15 cellular contexts compared by ENCODE assay signal in genomic region chr14:56488306-56488705, GRCh38.
"Had no signal": no experiment of that assay in that cellular context is flagged by ENCODE, and none has a peak within 500 bp of the region (broad histone marks: within the 10 kb centered on the region; RNA-seq: fewer than 3 reads in every experiment).

No MANE protein-coding gene starts in this region.

- H3K36me3 Mint-ChIP-seq: naive thymus-derived CD8-positive, alpha-beta T cell had no signal

- H3K36me3 ChIP-seq: esophagus squamous epithelium, neutrophil, sigmoid colon had no signal

- H3K27ac ChIP-seq: dorsolateral prefrontal cortex, esophagus squamous epithelium, hepatocyte, neutrophil, sigmoid colon, skin epidermis had no signal

- H2AFZ ChIP-seq: hepatocyte had no signal

- H3K4me3 Mint-ChIP-seq: naive thymus-derived CD8-positive, alpha-beta T cell had no signal

- ATAC-seq: mucosa of descending colon; naive thymus-derived CD8-positive, alpha-beta T cell had no signal

- H3K4me3 ChIP-seq: dorsolateral prefrontal cortex, esophagus squamous epithelium, hepatocyte, mucosa of descending colon, sigmoid colon, skin epidermis had no signal

- H3K27ac Mint-ChIP-seq: naive thymus-derived CD8-positive, alpha-beta T cell had no signal

- H3K79me2 ChIP-seq: hepatocyte had no signal

- H3K27me3 ChIP-seq: dorsolateral prefrontal cortex, hepatocyte, neutrophil, sigmoid colon had no signal

- DNase-seq: cortex of kidney; dorsolateral prefrontal cortex; effector CD8-positive, alpha-beta T cell; esophagus squamous epithelium; head of caudate nucleus; mucosa of descending colon; naive thymus-derived CD8-positive, alpha-beta T cell; posterior cingulate gyrus; sigmoid colon; stimulated activated CD4-positive, alpha-beta T cell treated with anti-CD3 and anti-CD28 coated beads, Interleukin-2, amount 100 ng/mL, for 24 hours; stimulated activated CD4-positive, alpha-beta T cell treated with anti-CD3 and anti-CD28 coated beads, Interleukin-4, amount 100 ng/mL, for 4 hours; stimulated activated naive CD4-positive, alpha-beta T cell treated with Interleukin-2 at 50 U/mL for 16 hours had no signal

- H3K9me3 ChIP-seq: esophagus squamous epithelium, mucosa of descending colon, neutrophil, sigmoid colon had no signal

- H3K4me2 ChIP-seq: hepatocyte had no signal

- H3K9me3 Mint-ChIP-seq: naive thymus-derived CD8-positive, alpha-beta T cell had no signal
